In genomic region chr1:171455967-171456366, GRCh38 we compare ENCODE assay signal across 19 cellular contexts. TPM values are rescaled to one million over a fixed set of nuclear protein-coding genes. Genes with fewer than 3 reads are reported as not detected.
DNase-seq lines count a peak whose midpoint lies in the region; ATAC-seq and TF ChIP-seq lines count a peak whose summit lies in the region.
"Had no signal": no experiment of that assay in that cellular context is flagged by ENCODE, and none has a peak within 500 bp of the region (broad histone marks: within the 10 kb centered on the region; RNA-seq: fewer than 3 reads in every experiment).

No MANE protein-coding gene starts in this region.

- no TSS peak for BruUV-seq in PC-3 (replicated peaks; lab: Mats Ljungman, UMichigan)

- CTCF ChIA-PET in HEK293 (lab: Yijun Ruan, JAX): no interaction called here
- CTCF ChIA-PET in PC-3 (lab: Charles Lee): no interaction called here

- H3K27ac ChIP-seq in HEK293 (ENCODE audit: extremely low read depth, low read depth, low read length) (no peak overlapping the region), PC-3 (ENCODE audit: low read length) (no peak overlapping the region), VCaP (peak overlapping the region; percentile 13; the same call in 1 of the 2 replicates)
- H3K27ac ChIP-seq: GM23248 had no signal

- H3K36me3 ChIP-seq in HEK293 (ENCODE audit: control insufficient read depth in 2 of 2, insufficient read depth in 1 of 2, low read length in 2 of 2) (no peaks in the 10 kb centered on the region), PC-3 (ENCODE audit: low read depth, low read length) (no peaks in the 10 kb centered on the region)
- H3K36me3 ChIP-seq: BE2C had no signal

- no peaks in the 10 kb centered on the region for H4K20me1 ChIP-seq in PC-3 (ENCODE audit: low read length)

- no peaks in the 10 kb centered on the region for H3F3A ChIP-seq in PC-3 (ENCODE audit: low read length, unreplicated experiment)

- H3K27me3 ChIP-seq in PC-3 (ENCODE audit: low read length): no peaks in the 10 kb centered on the region
- H3K27me3 ChIP-seq: BE2C had no signal

- no peak overlapping the region for H3K4me2 ChIP-seq in PC-3 (ENCODE audit: low read length)

- DNase-seq in PC-3: no peak
- DNase-seq in middle frontal gyrus (ENCODE audit: extremely low spot score, low spot score): peak; percentile 33
- no peak for DNase-seq in NOMO-1 treated with DMSO at 0.1 percent for 48 hours (lab: John Stamatoyannopoulos, UW; ENCODE audit: unreplicated experiment)
- no peak for DNase-seq in stimulated activated naive CD4-positive, alpha-beta T cell (lab: John Stamatoyannopoulos, UW)
- DNase-seq in NCI-H1105 (lab: John Stamatoyannopoulos, UW): no peak
- no peak for DNase-seq in activated effector memory CD4-positive, alpha-beta T cell treated with anti-CD3 and anti-CD28 coated beads, Interleukin-2, amount 50 U/mL, for 16 hours
- DNase-seq: BE2C; C1 segment of cervical spinal cord; CD4-positive, CD25-positive, alpha-beta regulatory T cell; CD8-positive, alpha-beta memory T cell; COR-L47; DMS 273 treated with DMSO at 0.1 percent for 48 hours; DMS53; GM23248; H7 had no signal

- no peaks in the 10 kb centered on the region for H3K79me2 ChIP-seq in PC-3 (ENCODE audit: low read length)

- intact Hi-C loops in PC-3 (cut with micrococcal nuclease): loop anchor here (2.0 kb wide), 2 partner anchors 21 to 29 kb away; partner anchors contain the start of gene PRRC2C

- no peak overlapping the region for H3K4me3 ChIP-seq in HEK293 (ENCODE audit: low read depth, low read length)
- no peak overlapping the region for H3K4me3 ChIP-seq in PC-3 (ENCODE audit: low read length)
- H3K4me3 ChIP-seq: GM23248 had no signal

- TF ChIP-seq CTCF in HEK293 (tag by site-specific recombination; IDR thresholded peaks at IDR 0.05) (no peak), PC-3 (conservative IDR thresholded peaks at IDR 0.05; ENCODE audit: low read depth, low read length) (0 out of 2 replicates have a peak, but pooled peaks have one; percentile 13), VCaP (conservative IDR thresholded peaks at IDR 0.05) (no peak)

- POLR2A ChIA-PET in HEK293 (lab: Yijun Ruan, JAX): no interaction called here
- POLR2A ChIA-PET in PC-3 (lab: Charles Lee; ENCODE audit: unreplicated experiment): no interaction called here

- H3K9me3 ChIP-seq in HEK293 (ENCODE audit: control insufficient read depth, insufficient read depth, low read depth, low read length) (no peaks in the 10 kb centered on the region), PC-3 (ENCODE audit: low read length) (no peaks in the 10 kb centered on the region)
- H3K9me3 ChIP-seq: BE2C had no signal

- H3K9me2 ChIP-seq in PC-3 (replicated peaks; ENCODE audit: low read length): no peaks in the 10 kb centered on the region

- no peak for ATAC-seq in PC-3
- ATAC-seq: HCT116, HepG2 had no signal

- no peak overlapping the region for H3K9ac ChIP-seq in PC-3 (ENCODE audit: low read length)
- H3K9ac ChIP-seq: GM23248 had no signal

- no peak overlapping the region for H2AFZ ChIP-seq in PC-3 (ENCODE audit: low read length)
- H2AFZ ChIP-seq: GM23248 had no signal

- H3K4me1 ChIP-seq in HEK293 (ENCODE audit: control insufficient read depth, insufficient read depth, low read length) (no peaks in the 10 kb centered on the region), PC-3 (ENCODE audit: insufficient read depth, low read length) (peaks cover 14% of the 10 kb centered on the region)
- H3K4me1 ChIP-seq: BE2C had no signal

TF ChIP-seq in HEK293, 187 proteins besides CTCF, POLR2A, EP300 and RAD21:
- no peak for TF ChIP-seq ZBTB17 (tag by site-specific recombination; IDR thresholded peaks at IDR 0.05)
- peak; percentile 43 for TF ChIP-seq ZFHX2 (tag by site-specific recombination; conservative IDR thresholded peaks at IDR 0.05)
- TF ChIP-seq ZNF138 (tag by site-specific recombination; IDR thresholded peaks at IDR 0.05; ENCODE audit: borderline replicate concordance): no peak
- no peak for TF ChIP-seq ZNF768 (tag by site-specific recombination; IDR thresholded peaks at IDR 0.05)
- no peak for TF ChIP-seq YY2 (tag by site-specific recombination; IDR thresholded peaks at IDR 0.05)
- no peak for TF ChIP-seq WT1 (tag by site-specific recombination; IDR thresholded peaks at IDR 0.05)
- TF ChIP-seq ZNF776 (tag by site-specific recombination; IDR thresholded peaks at IDR 0.05; ENCODE audit: borderline replicate concordance): no peak
- TF ChIP-seq EGR2 (tag by site-specific recombination; IDR thresholded peaks at IDR 0.05; ENCODE audit: low read depth): peak; percentile 75
- TF ChIP-seq KLF7 (tag by site-specific recombination; IDR thresholded peaks at IDR 0.05; ENCODE audit: borderline replicate concordance): no peak

RNA-seq across cellular contexts. Expression of gene PRRC2C, which starts 29.4 kb away (rescaled TPM):
- 199 and 225 TPM in 2 replicates for total RNA-seq in PC-3 (2014; rRNA removed)
